ENCODE assay signal across 2 cellular contexts in the genomic region with DNA sequence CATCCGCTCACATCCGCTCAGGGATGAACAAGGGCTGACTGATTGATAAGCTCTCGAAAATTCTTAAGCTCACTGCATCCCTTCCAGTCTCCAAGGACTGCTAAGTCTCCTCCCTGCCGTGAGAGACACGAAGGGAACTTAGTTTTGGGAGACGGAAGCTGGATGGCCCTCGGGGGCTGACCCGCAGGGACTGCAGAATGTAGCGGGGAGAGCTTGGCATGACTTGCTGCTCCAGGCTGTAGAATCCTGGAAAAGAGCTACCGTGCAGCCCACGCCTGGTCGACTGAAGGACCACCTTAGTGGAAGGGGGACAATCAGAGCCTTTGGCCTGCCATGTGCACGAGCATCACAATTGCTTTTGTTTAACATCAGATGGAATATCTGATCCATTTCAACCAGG.
TF ChIP-seq lines count a peak whose summit lies in the region.

No MANE protein-coding gene starts in this region.

TF ChIP-seq in GM12891, 5 proteins besides CTCF, POLR2A, EP300 and RAD21:
- no peak for TF ChIP-seq SPI1 (IDR thresholded peaks at IDR 0.05; ENCODE audit: low read depth, low read length)
- TF ChIP-seq PAX5 (IDR thresholded peaks at IDR 0.05; ENCODE audit: insufficient read depth, low read length, severe bottlenecking), result no peak
- TF ChIP-seq TAF1 (IDR thresholded peaks at IDR 0.05; ENCODE audit: low read depth, low read length), result no peak
- TF ChIP-seq POU2F2 (IDR thresholded peaks at IDR 0.05; ENCODE audit: low read depth, low read length), result no peak
- no peak for TF ChIP-seq POLR2AphosphoS5 (IDR thresholded peaks at IDR 0.05; ENCODE audit: low read depth, low read length)
TF ChIP-seq in GM12891: peak in this region for 0.

TF ChIP-seq in H1, 55 proteins besides CTCF, POLR2A, EP300 and RAD21:
- TF ChIP-seq RNF2 (IDR thresholded peaks at IDR 0.05; ENCODE audit: borderline replicate concordance, low read depth, low read length, missing control alignments, poor library complexity, severe bottlenecking) (no peak), SP1 (IDR thresholded peaks at IDR 0.05; ENCODE audit: low read depth, low read length) (no peak), CEBPB (IDR thresholded peaks at IDR 0.05; ENCODE audit: low read depth, low read length) (no peak), EZH2 (IDR thresholded peaks at IDR 0.05; ENCODE audit: low read depth, low read length, severe bottlenecking) (no peak), JUN (IDR thresholded peaks at IDR 0.05; ENCODE audit: low read depth, low read length) (no peak), CTBP2 (IDR thresholded peaks at IDR 0.05; ENCODE audit: borderline replicate concordance, insufficient read depth, insufficient read length, low read length) (no peak), GTF2F1 (IDR thresholded peaks at IDR 0.05; ENCODE audit: borderline replicate concordance, low read depth, low read length) (no peak), RBBP5 (IDR thresholded peaks at IDR 0.05; ENCODE audit: borderline replicate concordance, low read depth, low read length) (no peak), JUND (IDR thresholded peaks at IDR 0.05; ENCODE audit: low read length) (no peak), FOSL1 (IDR thresholded peaks at IDR 0.05; ENCODE audit: insufficient read depth, low read depth, low read length) (no peak), TAF7 (optimal IDR thresholded peaks at IDR 0.05; ENCODE audit: borderline replicate concordance, low read depth, low read length) (no peak), CHD1 (IDR thresholded peaks at IDR 0.05; ENCODE audit: low read depth, low read length) (no peak), SRF (IDR thresholded peaks at IDR 0.05; ENCODE audit: low read depth, low read length) (no peak), NRF1 (IDR thresholded peaks at IDR 0.05; ENCODE audit: low read depth, low read length) (no peak), TCF12 (IDR thresholded peaks at IDR 0.05; ENCODE audit: low read depth, low read length) (no peak), BCL11A (IDR thresholded peaks at IDR 0.05; ENCODE audit: low read depth in 2 of 2, low read length in 2 of 2) (no peak)
- TF ChIP-seq, protein P1, sequence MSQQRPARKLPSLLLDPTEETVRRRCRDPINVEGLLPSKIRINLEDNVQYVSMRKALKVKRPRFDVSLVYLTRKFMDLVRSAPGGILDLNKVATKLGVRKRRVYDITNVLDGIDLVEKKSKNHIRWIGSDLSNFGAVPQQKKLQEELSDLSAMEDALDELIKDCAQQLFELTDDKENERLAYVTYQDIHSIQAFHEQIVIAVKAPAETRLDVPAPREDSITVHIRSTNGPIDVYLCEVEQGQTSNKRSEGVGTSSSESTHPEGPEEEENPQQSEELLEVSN (IDR thresholded peaks at IDR 0.05), result no peak
- TF ChIP-seq, protein P2, sequence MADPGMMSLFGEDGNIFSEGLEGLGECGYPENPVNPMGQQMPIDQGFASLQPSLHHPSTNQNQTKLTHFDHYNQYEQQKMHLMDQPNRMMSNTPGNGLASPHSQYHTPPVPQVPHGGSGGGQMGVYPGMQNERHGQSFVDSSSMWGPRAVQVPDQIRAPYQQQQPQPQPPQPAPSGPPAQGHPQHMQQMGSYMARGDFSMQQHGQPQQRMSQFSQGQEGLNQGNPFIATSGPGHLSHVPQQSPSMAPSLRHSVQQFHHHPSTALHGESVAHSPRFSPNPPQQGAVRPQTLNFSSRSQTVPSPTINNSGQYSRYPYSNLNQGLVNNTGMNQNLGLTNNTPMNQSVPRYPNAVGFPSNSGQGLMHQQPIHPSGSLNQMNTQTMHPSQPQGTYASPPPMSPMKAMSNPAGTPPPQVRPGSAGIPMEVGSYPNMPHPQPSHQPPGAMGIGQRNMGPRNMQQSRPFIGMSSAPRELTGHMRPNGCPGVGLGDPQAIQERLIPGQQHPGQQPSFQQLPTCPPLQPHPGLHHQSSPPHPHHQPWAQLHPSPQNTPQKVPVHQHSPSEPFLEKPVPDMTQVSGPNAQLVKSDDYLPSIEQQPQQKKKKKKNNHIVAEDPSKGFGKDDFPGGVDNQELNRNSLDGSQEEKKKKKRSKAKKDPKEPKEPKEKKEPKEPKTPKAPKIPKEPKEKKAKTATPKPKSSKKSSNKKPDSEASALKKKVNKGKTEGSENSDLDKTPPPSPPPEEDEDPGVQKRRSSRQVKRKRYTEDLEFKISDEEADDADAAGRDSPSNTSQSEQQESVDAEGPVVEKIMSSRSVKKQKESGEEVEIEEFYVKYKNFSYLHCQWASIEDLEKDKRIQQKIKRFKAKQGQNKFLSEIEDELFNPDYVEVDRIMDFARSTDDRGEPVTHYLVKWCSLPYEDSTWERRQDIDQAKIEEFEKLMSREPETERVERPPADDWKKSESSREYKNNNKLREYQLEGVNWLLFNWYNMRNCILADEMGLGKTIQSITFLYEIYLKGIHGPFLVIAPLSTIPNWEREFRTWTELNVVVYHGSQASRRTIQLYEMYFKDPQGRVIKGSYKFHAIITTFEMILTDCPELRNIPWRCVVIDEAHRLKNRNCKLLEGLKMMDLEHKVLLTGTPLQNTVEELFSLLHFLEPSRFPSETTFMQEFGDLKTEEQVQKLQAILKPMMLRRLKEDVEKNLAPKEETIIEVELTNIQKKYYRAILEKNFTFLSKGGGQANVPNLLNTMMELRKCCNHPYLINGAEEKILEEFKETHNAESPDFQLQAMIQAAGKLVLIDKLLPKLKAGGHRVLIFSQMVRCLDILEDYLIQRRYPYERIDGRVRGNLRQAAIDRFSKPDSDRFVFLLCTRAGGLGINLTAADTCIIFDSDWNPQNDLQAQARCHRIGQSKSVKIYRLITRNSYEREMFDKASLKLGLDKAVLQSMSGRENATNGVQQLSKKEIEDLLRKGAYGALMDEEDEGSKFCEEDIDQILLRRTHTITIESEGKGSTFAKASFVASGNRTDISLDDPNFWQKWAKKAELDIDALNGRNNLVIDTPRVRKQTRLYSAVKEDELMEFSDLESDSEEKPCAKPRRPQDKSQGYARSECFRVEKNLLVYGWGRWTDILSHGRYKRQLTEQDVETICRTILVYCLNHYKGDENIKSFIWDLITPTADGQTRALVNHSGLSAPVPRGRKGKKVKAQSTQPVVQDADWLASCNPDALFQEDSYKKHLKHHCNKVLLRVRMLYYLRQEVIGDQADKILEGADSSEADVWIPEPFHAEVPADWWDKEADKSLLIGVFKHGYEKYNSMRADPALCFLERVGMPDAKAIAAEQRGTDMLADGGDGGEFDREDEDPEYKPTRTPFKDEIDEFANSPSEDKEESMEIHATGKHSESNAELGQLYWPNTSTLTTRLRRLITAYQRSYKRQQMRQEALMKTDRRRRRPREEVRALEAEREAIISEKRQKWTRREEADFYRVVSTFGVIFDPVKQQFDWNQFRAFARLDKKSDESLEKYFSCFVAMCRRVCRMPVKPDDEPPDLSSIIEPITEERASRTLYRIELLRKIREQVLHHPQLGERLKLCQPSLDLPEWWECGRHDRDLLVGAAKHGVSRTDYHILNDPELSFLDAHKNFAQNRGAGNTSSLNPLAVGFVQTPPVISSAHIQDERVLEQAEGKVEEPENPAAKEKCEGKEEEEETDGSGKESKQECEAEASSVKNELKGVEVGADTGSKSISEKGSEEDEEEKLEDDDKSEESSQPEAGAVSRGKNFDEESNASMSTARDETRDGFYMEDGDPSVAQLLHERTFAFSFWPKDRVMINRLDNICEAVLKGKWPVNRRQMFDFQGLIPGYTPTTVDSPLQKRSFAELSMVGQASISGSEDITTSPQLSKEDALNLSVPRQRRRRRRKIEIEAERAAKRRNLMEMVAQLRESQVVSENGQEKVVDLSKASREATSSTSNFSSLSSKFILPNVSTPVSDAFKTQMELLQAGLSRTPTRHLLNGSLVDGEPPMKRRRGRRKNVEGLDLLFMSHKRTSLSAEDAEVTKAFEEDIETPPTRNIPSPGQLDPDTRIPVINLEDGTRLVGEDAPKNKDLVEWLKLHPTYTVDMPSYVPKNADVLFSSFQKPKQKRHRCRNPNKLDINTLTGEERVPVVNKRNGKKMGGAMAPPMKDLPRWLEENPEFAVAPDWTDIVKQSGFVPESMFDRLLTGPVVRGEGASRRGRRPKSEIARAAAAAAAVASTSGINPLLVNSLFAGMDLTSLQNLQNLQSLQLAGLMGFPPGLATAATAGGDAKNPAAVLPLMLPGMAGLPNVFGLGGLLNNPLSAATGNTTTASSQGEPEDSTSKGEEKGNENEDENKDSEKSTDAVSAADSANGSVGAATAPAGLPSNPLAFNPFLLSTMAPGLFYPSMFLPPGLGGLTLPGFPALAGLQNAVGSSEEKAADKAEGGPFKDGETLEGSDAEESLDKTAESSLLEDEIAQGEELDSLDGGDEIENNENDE (IDR thresholded peaks at IDR 0.05; ENCODE audit: insufficient replicate concordance, low read length), result no peak
